ENCODE assay signal across 40 cellular contexts in genomic region chr20:45366631-45367030, GRCh38. TPM values are rescaled to one million over a fixed set of nuclear protein-coding genes. Genes with fewer than 3 reads are reported as not detected.
A peak's percentile ranks its signal among the peaks of the same experiment; 100 is the strongest.
DNase-seq lines count a peak whose midpoint lies in the region; ATAC-seq and TF ChIP-seq lines count a peak whose summit lies in the region.
"Had no signal": no experiment of that assay in that cellular context is flagged by ENCODE, and none has a peak within 500 bp of the region (broad histone marks: within the 10 kb centered on the region; RNA-seq: fewer than 3 reads in every experiment).

No MANE protein-coding gene starts in this region.

- H3K9me3 Mint-ChIP-seq in natural killer cell (no peaks in the 10 kb centered on the region), nephron progenitor cell (no peaks in the 10 kb centered on the region)
- H3K9me3 Mint-ChIP-seq in natural killer cell treated with Interleukin-12 subunit alpha and Interleukin-12 subunit beta and Interleukin-15 and Interleukin-18, amount 100 ng/mL, for 72 hours, result no peaks in the 10 kb centered on the region
- peaks cover 0 to 4% (median 0%) of the 10 kb centered on the region in 11 donors for H3K9me3 Mint-ChIP-seq in naive thymus-derived CD4-positive, alpha-beta T cell
- H3K9me3 Mint-ChIP-seq: activated naive CD8-positive, alpha-beta T cell treated with anti-CD3 and anti-CD28 coated beads, Interleukin-2, amount 10 ng/mL, durations not matched to agents 7 days and 5 days; activated T-helper 17 cell treated with anti-CD3 and anti-CD28 coated beads, Interleukin-2, amount 50 U/mL, for 72 hours; GM23338; HFFc6 had no signal

- H3K36me3 Mint-ChIP-seq in natural killer cell (peaks cover 9% of the 10 kb centered on the region), T-helper 17 cell (ENCODE audit: low read depth) (peaks cover 3% of the 10 kb centered on the region), nephron progenitor cell (ENCODE audit: low read depth) (peaks cover 25% of the 10 kb centered on the region)
- peaks cover 10% of the 10 kb centered on the region for H3K36me3 Mint-ChIP-seq in natural killer cell treated with Interleukin-12 subunit alpha and Interleukin-12 subunit beta and Interleukin-15 and Interleukin-18, amount 100 ng/mL, for 72 hours
- peaks cover 0 to 37% (median 6%) of the 10 kb centered on the region in 5 donors for H3K36me3 Mint-ChIP-seq in naive thymus-derived CD4-positive, alpha-beta T cell

- ATAC-seq in natural killer cell, result no peak
- ATAC-seq in natural killer cell treated with Interleukin-12 subunit alpha and Interleukin-12 subunit beta and Interleukin-15 and Interleukin-18, amount 100 ng/mL, for 72 hours, result no peak
- ATAC-seq in T-helper 17 cell, result no peak
- ATAC-seq in naive thymus-derived CD4-positive, alpha-beta T cell, result no peak
- no peak for ATAC-seq in HG02973 (IDR thresholded peaks at IDR 0.05; ENCODE audit: unreplicated experiment)
- ATAC-seq: activated T-helper 17 cell treated with anti-CD3 and anti-CD28 coated beads, Interleukin-2, amount 50 U/mL, for 72 hours; GM23338; K562; left lobe of liver; upper lobe of right lung had no signal

- H3K27ac Mint-ChIP-seq in natural killer cell (peak overlapping the region; percentile 83 to 88), T-helper 17 cell (no peak overlapping the region), nephron progenitor cell (no peak overlapping the region)
- no peak overlapping the region for H3K27ac Mint-ChIP-seq in natural killer cell treated with Interleukin-12 subunit alpha and Interleukin-12 subunit beta and Interleukin-15 and Interleukin-18, amount 100 ng/mL, for 72 hours
- H3K27ac Mint-ChIP-seq in naive thymus-derived CD4-positive, alpha-beta T cell, result peak overlapping the region in 3 of 9 donors; percentile 14 to 79 (median 65)
- H3K27ac Mint-ChIP-seq: activated naive CD8-positive, alpha-beta T cell treated with anti-CD3 and anti-CD28 coated beads, Interleukin-2, amount 10 ng/mL, durations not matched to agents 7 days and 5 days; activated T-helper 17 cell treated with anti-CD3 and anti-CD28 coated beads, Interleukin-2, amount 50 U/mL, for 72 hours; GM23338; HFFc6 had no signal

- no peak for DNase-seq in natural killer cell
- DNase-seq in natural killer cell treated with Interleukin-12 subunit alpha and Interleukin-12 subunit beta and Interleukin-15 and Interleukin-18, amount 100 ng/mL, for 72 hours (ENCODE audit: low spot score), result no peak
- no peak for DNase-seq in T-helper 17 cell
- DNase-seq in naive thymus-derived CD4-positive, alpha-beta T cell, result no peak
- DNase-seq in ureter (ENCODE audit: low spot score), result peak; percentile 12
- DNase-seq in nephron progenitor cell, result no peak
- DNase-seq in NCI-H82 (lab: John Stamatoyannopoulos, UW), result no peak
- DNase-seq: activated CD4-positive, alpha-beta T cell treated with anti-CD3 and anti-CD28 coated beads for 48 hours; activated CD8-positive, alpha-beta memory T cell treated with anti-CD3 and anti-CD28 coated beads, Interleukin-2, amount 50 U/mL, for 4 hours; activated naive CD8-positive, alpha-beta T cell treated with anti-CD3 and anti-CD28 coated beads, Interleukin-2, amount 10 ng/mL, durations not matched to agents 7 days and 5 days; C1 segment of cervical spinal cord; Calu3; cortex of kidney; DND-41; erythroblast; glutamatergic neuron; HFFc6; mesenchymal stem cell; NCI-H1092; NCI-H1694 treated with DMSO at 0.1 percent for 48 hours; NCI-H446 treated with DMSO at 0.1 percent for 48 hours; NCI-H774; nucleus accumbens; stimulated activated CD4-positive, alpha-beta T cell treated with anti-CD3 and anti-CD28 coated beads, Interleukin-15, amount 100 ng/mL, for 24 hours; stimulated activated naive CD4-positive, alpha-beta T cell treated with Interleukin-2 at 50 U/mL for 16 hours; T-helper 9 cell; upper lobe of right lung had no signal

- peaks cover 0 to 46% (median 17%) of the 10 kb centered on the region in 3 experiments for H3K36me3 ChIP-seq in naive thymus-derived CD4-positive, alpha-beta T cell (ENCODE audit: control insufficient read depth in 2 of 3, insufficient read depth in 3 of 3, low read length in 3 of 3)

- H3K27ac ChIP-seq in naive thymus-derived CD4-positive, alpha-beta T cell (ENCODE audit: low read depth, low read length), result peak overlapping the region; percentile 3
- H3K27ac ChIP-seq: ascending aorta, cardiac muscle cell, upper lobe of right lung, VCaP had no signal

- CTCF ChIA-PET in naive thymus-derived CD4-positive, alpha-beta T cell (lab: Charles Lee), result interaction anchor here (1.0 to 9.2 kb wide), 2 partner anchors 44 to 71 kb away, joined by 3 to 146 read pairs; no protein-coding TSS in a partner anchor

- H3K4me3 ChIP-seq in naive thymus-derived CD4-positive, alpha-beta T cell (ENCODE audit: low read length), result no peak overlapping the region
- H3K4me3 ChIP-seq: ascending aorta, cardiac muscle cell, GM23338, K562, upper lobe of right lung had no signal

- peaks cover 41% of the 10 kb centered on the region in 2 donors for H3K4me1 ChIP-seq in naive thymus-derived CD4-positive, alpha-beta T cell (ENCODE audit: control insufficient read depth in 2 of 2, insufficient read depth in 2 of 2, low read length in 2 of 2)

- H3K27me3 Mint-ChIP-seq in natural killer cell (ENCODE audit: low read depth in 2 of 2) (no peaks in the 10 kb centered on the region), T-helper 17 cell (no peaks in the 10 kb centered on the region), nephron progenitor cell (ENCODE audit: low read depth, poor library complexity) (no peaks in the 10 kb centered on the region)
- no peaks in the 10 kb centered on the region for H3K27me3 Mint-ChIP-seq in natural killer cell treated with Interleukin-12 subunit alpha and Interleukin-12 subunit beta and Interleukin-15 and Interleukin-18, amount 100 ng/mL, for 72 hours
- peaks cover 0 to 2% (median 0%) of the 10 kb centered on the region in 5 donors for H3K27me3 Mint-ChIP-seq in naive thymus-derived CD4-positive, alpha-beta T cell
- H3K27me3 Mint-ChIP-seq: activated naive CD8-positive, alpha-beta T cell treated with anti-CD3 and anti-CD28 coated beads, Interleukin-2, amount 10 ng/mL, durations not matched to agents 7 days and 5 days; activated T-helper 17 cell treated with anti-CD3 and anti-CD28 coated beads, Interleukin-2, amount 50 U/mL, for 72 hours had no signal

- H3K4me3 Mint-ChIP-seq in natural killer cell, result no peak overlapping the region
- H3K4me3 Mint-ChIP-seq in natural killer cell treated with Interleukin-12 subunit alpha and Interleukin-12 subunit beta and Interleukin-15 and Interleukin-18, amount 100 ng/mL, for 72 hours, result no peak overlapping the region
- peak overlapping the region; percentile 67 for H3K4me3 Mint-ChIP-seq in T-helper 17 cell
- H3K4me3 Mint-ChIP-seq in naive thymus-derived CD4-positive, alpha-beta T cell, result peak overlapping the region in 1 of 10 donors; percentile 27
- no peak overlapping the region for H3K4me3 Mint-ChIP-seq in nephron progenitor cell
- H3K4me3 Mint-ChIP-seq: activated naive CD8-positive, alpha-beta T cell treated with anti-CD3 and anti-CD28 coated beads, Interleukin-2, amount 10 ng/mL, durations not matched to agents 7 days and 5 days; GM23338; HFFc6 had no signal

- no peaks in the 10 kb centered on the region for H3K9me3 ChIP-seq in T-helper 17 cell (ENCODE audit: control insufficient read depth, low read length, poor library complexity, severe bottlenecking)
- H3K9me3 ChIP-seq in naive thymus-derived CD4-positive, alpha-beta T cell (ENCODE audit: control insufficient read depth in 2 of 3, low read length in 3 of 3), result no peaks in the 10 kb centered on the region
- H3K9me3 ChIP-seq: ascending aorta, upper lobe of right lung had no signal

- H3K4me1 Mint-ChIP-seq in natural killer cell, result peaks cover 47 to 61% of the 10 kb centered on the region in 2 donors
- peaks cover 46% of the 10 kb centered on the region in 2 donors for H3K4me1 Mint-ChIP-seq in natural killer cell treated with Interleukin-12 subunit alpha and Interleukin-12 subunit beta and Interleukin-15 and Interleukin-18, amount 100 ng/mL, for 72 hours (ENCODE audit: low read depth in 2 of 2)
- peaks cover 37% of the 10 kb centered on the region for H3K4me1 Mint-ChIP-seq in T-helper 17 cell
- peaks cover 37 to 77% (median 71%) of the 10 kb centered on the region in 7 donors for H3K4me1 Mint-ChIP-seq in naive thymus-derived CD4-positive, alpha-beta T cell
- H3K4me1 Mint-ChIP-seq in nephron progenitor cell, result peaks cover 34% of the 10 kb centered on the region

- intact Hi-C loops in natural killer cell (cut with micrococcal nuclease), result no loop called here
- intact Hi-C loops in naive thymus-derived CD4-positive, alpha-beta T cell (cut with micrococcal nuclease), result loop anchor here (10.0 kb wide), 1 partner anchor 402 kb away; the partner anchor contains the start of genes STK4 (in 2 of the 2) and TOMM34 (in 2 of the 2)

- H3K27me3 ChIP-seq in naive thymus-derived CD4-positive, alpha-beta T cell (ENCODE audit: control insufficient read depth in 2 of 2, insufficient read depth in 2 of 2, low read length in 2 of 2), result no peaks in the 10 kb centered on the region
- H3K27me3 ChIP-seq: ascending aorta, cardiac muscle cell, upper lobe of right lung had no signal

- POLR2A ChIA-PET in naive thymus-derived CD4-positive, alpha-beta T cell (lab: Charles Lee), result interaction anchor here (0.5 to 2.3 kb wide), 4 partner anchors 9 to 1305 kb away, joined by 3 to 10 read pairs (median 4); partner anchors contain the start of gene PIGT

- TF ChIP-seq CTCF in natural killer cell (IDR thresholded peaks at IDR 0.05) (no peak), nephron progenitor cell (IDR thresholded peaks at IDR 0.05) (no peak)

RNA-seq across cellular contexts. Expression of gene SYS1, which starts 3.7 kb away (rescaled TPM):
- total RNA-seq in natural killer cell (10 to 100 TPM; 73.8 to 77.4 (median 74.0) TPM), T-helper 17 cell (10 to 100 TPM; 93.3 to 99.5 TPM), ureter (28.8 TPM)
- 10 to 100 TPM; 23.3 to 31.4 TPM for total RNA-seq in natural killer cell treated with Interleukin-12 subunit alpha and Interleukin-12 subunit beta and Interleukin-15 and Interleukin-18, amount 100 ng/mL, for 72 hours
- total RNA-seq in naive thymus-derived CD4-positive, alpha-beta T cell, result 100 to 1,000 TPM in 1 of 5 experiments, 10 to 100 TPM in 4; 23.9 to 111 (median 67.1) TPM
- polyA plus RNA-seq in naive thymus-derived CD4-positive, alpha-beta T cell, result 10 to 100 TPM; 34.5 to 42.3 TPM

RNA-seq across cellular contexts. Expression of gene TP53TG5, which starts 11.5 kb away (rescaled TPM):
- total RNA-seq in natural killer cell, result under 1 TPM in 1 of 3 donors, not detected in 2; 0.14 TPM
- total RNA-seq in natural killer cell treated with Interleukin-12 subunit alpha and Interleukin-12 subunit beta and Interleukin-15 and Interleukin-18, amount 100 ng/mL, for 72 hours, result not detected
- total RNA-seq in T-helper 17 cell, result not detected
- under 1 TPM in 3 of 5 experiments, not detected in 2; 0.19 to 0.48 (median 0.46) TPM for total RNA-seq in naive thymus-derived CD4-positive, alpha-beta T cell
- polyA plus RNA-seq in naive thymus-derived CD4-positive, alpha-beta T cell, result under 1 TPM; 0.14 to 0.24 TPM
- total RNA-seq in ureter, result 1.2 TPM
- total RNA-seq: activated naive CD8-positive, alpha-beta T cell treated with anti-CD3 and anti-CD28 coated beads, Interleukin-2, amount 10 ng/mL, durations not matched to agents 7 days and 5 days; ascending aorta; GM23338; HFFc6; HT1080; left lobe of liver; M059J; pulmonary artery endothelial cell; temporal lobe; upper lobe of right lung had no signal
- polyA plus RNA-seq: AG04450, GM23338 had no signal

RNA-seq across cellular contexts. Expression of gene SDC4, which starts 18.4 kb away (rescaled TPM):
- 1 to 10 TPM in 2 of 3 donors, under 1 TPM in 1; 0.45 to 1.8 (median 1.5) TPM for total RNA-seq in natural killer cell
- 10 to 100 TPM; 23.3 to 43.5 TPM for total RNA-seq in natural killer cell treated with Interleukin-12 subunit alpha and Interleukin-12 subunit beta and Interleukin-15 and Interleukin-18, amount 100 ng/mL, for 72 hours
- total RNA-seq in T-helper 17 cell, result 1 to 10 TPM; 2.7 to 5.3 TPM
- total RNA-seq in naive thymus-derived CD4-positive, alpha-beta T cell, result 10 to 100 TPM in 1 of 5 experiments, 1 to 10 TPM in 1, under 1 TPM in 3; 0.38 to 46.7 (median 0.56) TPM
- under 1 TPM in 1 of 2 donors, not detected in 1; 0.21 TPM for polyA plus RNA-seq in naive thymus-derived CD4-positive, alpha-beta T cell
- total RNA-seq in ureter, result 215 TPM

RNA-seq across cellular contexts. Expression of gene DBNDD2, which starts 41.5 kb away (rescaled TPM):
- total RNA-seq in natural killer cell, result 10 to 100 TPM; 13.0 to 14.7 (median 13.3) TPM
- 1 to 10 TPM; 6.1 to 6.4 TPM for total RNA-seq in natural killer cell treated with Interleukin-12 subunit alpha and Interleukin-12 subunit beta and Interleukin-15 and Interleukin-18, amount 100 ng/mL, for 72 hours
- 10 to 100 TPM; 10.7 to 10.9 TPM for total RNA-seq in T-helper 17 cell
- 10 to 100 TPM; 12.2 to 22.7 (median 16.3) TPM for total RNA-seq in naive thymus-derived CD4-positive, alpha-beta T cell
- polyA plus RNA-seq in naive thymus-derived CD4-positive, alpha-beta T cell, result 10 to 100 TPM; 15.3 to 22.9 TPM
- 63.0 TPM for total RNA-seq in ureter

RNA-seq across cellular contexts. Expression of gene PIGT, which starts 49.3 kb away (rescaled TPM):
- total RNA-seq in natural killer cell (100 to 1,000 TPM; 173 to 190 (median 187) TPM), T-helper 17 cell (100 to 1,000 TPM; 115 to 136 TPM), ureter (94.3 TPM)
- total RNA-seq in natural killer cell treated with Interleukin-12 subunit alpha and Interleukin-12 subunit beta and Interleukin-15 and Interleukin-18, amount 100 ng/mL, for 72 hours, result 10 to 100 TPM; 73.0 to 86.6 TPM
- 100 to 1,000 TPM in 1 of 5 experiments, 10 to 100 TPM in 4; 78.7 to 140 (median 85.0) TPM for total RNA-seq in naive thymus-derived CD4-positive, alpha-beta T cell
- 10 to 100 TPM; 82.7 to 98.9 TPM for polyA plus RNA-seq in naive thymus-derived CD4-positive, alpha-beta T cell

Comparison
In these comparisons a context has a peak if more than half of its experiments do, and no peak if none do; other contexts are left out.
1. H3K27ac Mint-ChIP-seq: peak in natural killer cell (2 of 2); none in natural killer cell treated with Interleukin-12 subunit alpha and Interleukin-12 subunit beta and Interleukin-15 and Interleukin-18, amount 100 ng/mL, for 72 hours (0 of 2), T-helper 17 cell (single experiment) and nephron progenitor cell (single experiment).